In genomic region chr17:81552244-81553017, GRCh38 we compare ENCODE assay signal across 8 cellular contexts. TPM values are rescaled to one million over a fixed set of nuclear protein-coding genes. Genes with fewer than 3 reads are reported as not detected.
DNase-seq lines count a peak whose midpoint lies in the region; ATAC-seq and TF ChIP-seq lines count a peak whose summit lies in the region.

Gene FAAP100 (minus strand): TSS chr17:81552353. CDS start chr17:81552330, 23 bp downstream.

- no peaks in the 10 kb centered on the region for H3K27me3 ChIP-seq in BE2C
- no peaks in the 10 kb centered on the region for H3K27me3 ChIP-seq in mucosa of stomach (ENCODE audit: control insufficient read depth, insufficient read depth, low read length)

- H3K36me3 ChIP-seq in BE2C (peaks cover 22% of the 10 kb centered on the region), OCI-LY7 (ENCODE audit: insufficient read depth, low read length) (peaks cover 49% of the 10 kb centered on the region), mucosa of stomach (ENCODE audit: control insufficient read depth, insufficient read depth, low read length) (no peaks in the 10 kb centered on the region)

- H3K4me3 ChIP-seq in BE2C (ENCODE audit: low read depth, low read length) (peak within 1 kb of the TSS; percentile 88), OCI-LY7 (ENCODE audit: low read depth, low read length, poor library complexity, severe bottlenecking) (peak within 1 kb of the TSS; percentile 88), mucosa of stomach (ENCODE audit: low read length) (peak within 1 kb of the TSS; percentile 74)

- intact Hi-C loops in OCI-LY7 (cut with micrococcal nuclease; ENCODE audit: unreplicated experiment), result loop anchor here (1.0 to 5.0 kb wide), 6 partner anchors 35 to 300 kb away; partner anchors contain the start of genes NPLOC4 and TSPAN10

- peak within 1 kb of the TSS; percentile 88 for H3K4me2 ChIP-seq in OCI-LY7 (ENCODE audit: low read length)

- ATAC-seq in GM19035 (IDR thresholded peaks at IDR 0.05; ENCODE audit: unreplicated experiment) (peak; percentile 52), HG03520 (IDR thresholded peaks at IDR 0.05; ENCODE audit: unreplicated experiment) (peak; percentile 38)

- CTCF ChIA-PET in OCI-LY7 (lab: Charles Lee; ENCODE audit: unreplicated experiment), result interaction anchor here (0.7 kb wide), 1 partner anchor 49 kb away, joined by 3 read pairs; no protein-coding TSS in a partner anchor

- TF ChIP-seq POLR2A in erythroblast (IDR thresholded peaks at IDR 0.05; ENCODE audit: low read length), result peak; percentile 61

- H4K20me1 ChIP-seq in OCI-LY7 (ENCODE audit: insufficient read depth, low read length), result no peaks in the 10 kb centered on the region

- H3K9ac ChIP-seq in mucosa of stomach (ENCODE audit: low read length), result peak within 1 kb of the TSS; percentile 66

- TF ChIP-seq CTCF in BE2C (IDR thresholded peaks at IDR 0.05; ENCODE audit: low read depth, low read length), result no peak
- TF ChIP-seq CTCF in OCI-LY7 (conservative IDR thresholded peaks at IDR 0.05; ENCODE audit: low read length), result no peak

- BruUV-seq in OCI-LY7 (replicated peaks; lab: Mats Ljungman, UMichigan), result no TSS peak

- peaks cover 9% of the 10 kb centered on the region; the same call in 1 of the 2 replicates for H3K79me2 ChIP-seq in OCI-LY7 (ENCODE audit: insufficient read depth, low read depth, low read length)

- H3K9me2 ChIP-seq in OCI-LY7 (ENCODE audit: insufficient read depth, low read length), result no peaks in the 10 kb centered on the region

- H3K9me3 ChIP-seq in BE2C, result no peaks in the 10 kb centered on the region
- no peaks in the 10 kb centered on the region for H3K9me3 ChIP-seq in OCI-LY7 (ENCODE audit: low read length)
- H3K9me3 ChIP-seq in mucosa of stomach (ENCODE audit: control insufficient read depth, low read length), result no peaks in the 10 kb centered on the region

- POLR2A ChIA-PET in OCI-LY7 (lab: Charles Lee), result interaction anchor here (0.6 to 2.7 kb wide), 9 partner anchors 9 to 157 kb away, joined by 3 to 15 read pairs (median 4); partner anchors contain the start of genes ACTG1 and BAHCC1

- H3K4me1 ChIP-seq in BE2C (no peaks in the 10 kb centered on the region), OCI-LY7 (ENCODE audit: insufficient read depth, low read length, poor library complexity, severe bottlenecking) (peaks cover 30% of the 10 kb centered on the region), mucosa of stomach (ENCODE audit: control insufficient read depth, insufficient read depth, low read length) (peaks cover 38% of the 10 kb centered on the region)

- DNase-seq in BE2C, result peak; percentile 86
- DNase-seq in OCI-LY7 (ENCODE audit: low spot score), result peak; percentile 93
- peak; percentile 87 for DNase-seq in activated T-cell treated with anti-CD3 and anti-CD28 coated beads, Interleukin-2, amount 50 U/mL, for 1 hour
- DNase-seq in erythroblast (lab: John Stamatoyannopoulos, UW), result peak; percentile 91 to 94
- peak; percentile 85 for DNase-seq in stimulated activated CD8-positive, alpha-beta memory T cell treated with anti-CD3 and anti-CD28 coated beads, Interleukin-4, amount 100 ng/mL, for 48 hours

- H3K27ac ChIP-seq in OCI-LY7 (ENCODE audit: low read depth, low read length, poor library complexity, severe bottlenecking), result peak within 1 kb of the TSS; percentile 80

- peak within 1 kb of the TSS; percentile 85 for H2AFZ ChIP-seq in OCI-LY7 (ENCODE audit: low read length)

RNA-seq across cellular contexts. Expression of gene FAAP100, which starts in this region (rescaled TPM):
- 43.0 TPM for polyA plus RNA-seq in BE2C (2012; ENCODE audit: insufficient read depth, insufficient read length, low read depth)
- 51.1 and 65.2 TPM in 2 replicates for total RNA-seq in OCI-LY7 (2014; rRNA removed; shearing (Covaris generic))
- total RNA-seq in OCI-LY7 (2022), result 64.4 and 74.2 TPM in 2 replicates

Comparison
In these comparisons a context has a peak if more than half of its experiments do, and no peak if none do; other contexts are left out.
1. Peak in every context shown above with its lines: DNase-seq, ATAC-seq, H3K4me3 ChIP-seq and H3K27ac ChIP-seq.